In genomic region chr2:12606472-12607000, GRCh38 we compare ENCODE assay signal across 11 cellular contexts.
A peak's percentile ranks its signal among the peaks of the same experiment; 100 is the strongest.
DNase-seq lines count a peak whose midpoint lies in the region; ATAC-seq and TF ChIP-seq lines count a peak whose summit lies in the region.
"Had no signal": no experiment of that assay in that cellular context is flagged by ENCODE, and none has a peak within 500 bp of the region (broad histone marks: within the 10 kb centered on the region; RNA-seq: fewer than 3 reads in every experiment).

No MANE protein-coding gene starts in this region.

- no peaks in the 10 kb centered on the region; the same call in 2 of the 3 replicates for H3K9me3 Mint-ChIP-seq in GM23338

- no peaks in the 10 kb centered on the region for H4K20me1 ChIP-seq in GM23338 (replicated peaks; ENCODE audit: insufficient read depth)

- H3K4me3 ChIP-seq in GM23338 (no peak overlapping the region), fibroblast of villous mesenchyme (ENCODE audit: low read depth, low read length) (no peak overlapping the region), retinal pigment epithelial cell (ENCODE audit: low read length) (no peak overlapping the region)
- H3K4me3 ChIP-seq: esophagus squamous epithelium had no signal

- no peaks in the 10 kb centered on the region for H3K36me3 Mint-ChIP-seq in GM23338 (ENCODE audit: low read depth)

- H3K27ac ChIP-seq in GM23338 (ENCODE audit: low read depth): no peak overlapping the region
- H3K27ac ChIP-seq: esophagus squamous epithelium had no signal

- peak overlapping the region; percentile 43; the same call in 1 of the 2 replicates for H2AFZ ChIP-seq in GM23338

- 0 out of 2 replicates have a peak, but pooled peaks cover 6% of the 10 kb centered on the region for H3K4me1 ChIP-seq in GM23338 (ENCODE audit: insufficient read depth)
- H3K4me1 ChIP-seq: esophagus squamous epithelium had no signal

- no peaks in the 10 kb centered on the region for H3K27me3 Mint-ChIP-seq in GM23338 (ENCODE audit: insufficient read depth, low read depth, poor library complexity)

- H3K4me3 Mint-ChIP-seq in GM23338: no peak overlapping the region
- H3K4me3 Mint-ChIP-seq: naive thymus-derived CD4-positive, alpha-beta T cell had no signal

- H3K79me2 ChIP-seq in GM23338 (replicated peaks; ENCODE audit: insufficient read depth): no peaks in the 10 kb centered on the region

- no peak for ATAC-seq in GM23338
- ATAC-seq in HG03439 (IDR thresholded peaks at IDR 0.05; ENCODE audit: unreplicated experiment): no peak
- no peak for ATAC-seq in GM18867 (IDR thresholded peaks at IDR 0.05; ENCODE audit: unreplicated experiment)
- ATAC-seq: naive thymus-derived CD4-positive, alpha-beta T cell had no signal

- H3F3A ChIP-seq in GM23338 (replicated peaks; ENCODE audit: low read depth): no peaks in the 10 kb centered on the region

- CTCF ChIA-PET in GM10248 (lab: Yijun Ruan, JAX): no interaction called here

- no peaks in the 10 kb centered on the region; the same call in 1 of the 2 replicates for H3K9me2 ChIP-seq in GM23338 (ENCODE audit: insufficient read depth)

- H3K36me3 ChIP-seq in GM23338 (ENCODE audit: insufficient read depth): no peaks in the 10 kb centered on the region
- H3K36me3 ChIP-seq: esophagus squamous epithelium had no signal

- H3K4me2 ChIP-seq in GM23338: no peak overlapping the region

- H3K27me3 ChIP-seq in GM23338 (ENCODE audit: insufficient read depth): no peaks in the 10 kb centered on the region

- POLR2A ChIA-PET in GM10248 (lab: Yijun Ruan, JAX): no interaction called here

- H3K27ac Mint-ChIP-seq in GM23338: 0 out of 2 replicates have a peak overlapping the region, but pooled peaks have one; percentile 3

- H3K4me1 Mint-ChIP-seq in GM23338: peaks cover 13% of the 10 kb centered on the region

- DNase-seq in GM23338 (ENCODE audit: low spot score) (no peak), SW480 (ENCODE audit: low spot score) (peak; percentile 64), fibroblast of villous mesenchyme (ENCODE audit: low read depth) (peak; percentile 39), retinal pigment epithelial cell (ENCODE audit: low read depth) (no peak), GM10248 (ENCODE audit: extremely low spot score) (no peak)
- DNase-seq: esophagus squamous epithelium, NCI-H446 treated with DMSO at 0.1 percent for 48 hours, T-helper 9 cell had no signal

- 0 out of 4 replicates have a peak, but pooled peaks of 1 of the 2 experiments have one; percentile 12 for TF ChIP-seq CTCF in GM23338 (conservative IDR thresholded peaks at IDR 0.05; ENCODE audit: low read depth in 2 of 2)
- peak; percentile 45 for TF ChIP-seq CTCF in fibroblast of villous mesenchyme (IDR thresholded peaks at IDR 0.05; ENCODE audit: insufficient read depth, low read depth, low read length)
- TF ChIP-seq CTCF in retinal pigment epithelial cell (conservative IDR thresholded peaks at IDR 0.05; ENCODE audit: low read depth, low read length): peak; percentile 34
- no peak for TF ChIP-seq CTCF in GM10248 (IDR thresholded peaks at IDR 0.05; ENCODE audit: control extremely low read depth, extremely low read depth, low read depth, missing control alignments)

TF ChIP-seq in GM23338, 12 proteins besides CTCF, POLR2A, EP300 and RAD21 (continues in another document):
- TF ChIP-seq POLR2AphosphoS5 (IDR thresholded peaks at IDR 0.05; ENCODE audit: low read depth) (no peak), ZNF462 (CRISPR knock-in tag; IDR thresholded peaks at IDR 0.05) (no peak), ZNF331 (CRISPR knock-in tag; IDR thresholded peaks at IDR 0.05; ENCODE audit: low read depth) (no peak), ZNF114 (CRISPR knock-in tag; IDR thresholded peaks at IDR 0.05) (no peak), JUNB (IDR thresholded peaks at IDR 0.05; ENCODE audit: unreplicated experiment) (no peak), EZH2 (IDR thresholded peaks at IDR 0.05; ENCODE audit: low read depth, unreplicated experiment) (no peak), STAT1 (IDR thresholded peaks at IDR 0.05; ENCODE audit: unreplicated experiment) (no peak), NANOG (IDR thresholded peaks at IDR 0.05; ENCODE audit: borderline replicate concordance) (no peak), EZH2phosphoT487 (IDR thresholded peaks at IDR 0.05; ENCODE audit: unreplicated experiment) (no peak), ETS1 (IDR thresholded peaks at IDR 0.05) (no peak)

Comparison
In these comparisons a context has a peak if more than half of its experiments do, and no peak if none do; other contexts are left out.
1. DNase-seq: peak in SW480 (single experiment) and fibroblast of villous mesenchyme (single experiment); none in GM23338 (single experiment), retinal pigment epithelial cell (single experiment) and GM10248 (single experiment).